ENCODE assay signal across 28 cellular contexts in the genomic region with DNA sequence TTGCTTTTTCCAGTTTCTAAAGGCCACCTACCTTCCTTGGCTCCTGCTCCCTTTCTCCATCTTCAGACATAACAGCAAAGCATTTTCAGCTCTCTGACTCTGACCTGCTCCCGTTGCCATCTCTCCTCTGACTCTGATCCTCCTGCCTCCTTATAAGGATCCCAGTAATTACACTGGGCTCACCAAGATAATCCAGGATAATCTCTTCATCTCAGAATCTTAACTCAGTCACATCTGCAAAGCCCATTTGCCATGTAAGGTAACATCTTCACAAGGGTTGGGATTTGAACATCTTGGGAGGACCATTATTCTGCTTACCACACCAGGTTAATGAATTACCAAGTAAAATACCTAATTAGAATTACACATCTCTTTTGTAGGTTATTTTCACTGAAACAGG. TPM values are rescaled to one million over a fixed set of nuclear protein-coding genes. Genes with fewer than 3 reads are reported as not detected.
A peak's percentile ranks its signal among the peaks of the same experiment; 100 is the strongest.
DNase-seq lines count a peak whose midpoint lies in the region; ATAC-seq and TF ChIP-seq lines count a peak whose summit lies in the region.
"Had no signal": no experiment of that assay in that cellular context is flagged by ENCODE, and none has a peak within 500 bp of the region (broad histone marks: within the 10 kb centered on the region; RNA-seq: fewer than 3 reads in every experiment).

No MANE protein-coding gene starts in this region.

- ATAC-seq in GM23338: peak; percentile 18; the same call in 2 of the 3 replicates
- ATAC-seq: HCT116, heart right ventricle, left lung, Panc1 had no signal

- no peak for TF ChIP-seq CTCF in GM23338 (conservative IDR thresholded peaks at IDR 0.05; ENCODE audit: low read depth in 2 of 2)
- TF ChIP-seq CTCF in MM.1S (IDR thresholded peaks at IDR 0.05; ENCODE audit: low read length): no peak
- TF ChIP-seq CTCF in ovary (IDR thresholded peaks at IDR 0.05): no peak
- TF ChIP-seq CTCF in colonic mucosa (IDR thresholded peaks at IDR 0.05): no peak
- no peak for TF ChIP-seq CTCF in esophagus squamous epithelium (IDR thresholded peaks at IDR 0.05)

- H3K9me3 ChIP-seq in MM.1S (replicated peaks; ENCODE audit: insufficient read depth, low read length): no peaks in the 10 kb centered on the region
- no peaks in the 10 kb centered on the region for H3K9me3 ChIP-seq in iPS DF 6.9 (ENCODE audit: control insufficient read depth, insufficient read depth, low read length)
- no peaks in the 10 kb centered on the region for H3K9me3 ChIP-seq in ovary
- no peaks in the 10 kb centered on the region for H3K9me3 ChIP-seq in colonic mucosa
- peaks cover 0 to 6% (median 3%) of the 10 kb centered on the region in 3 donors for H3K9me3 ChIP-seq in esophagus squamous epithelium

- peak overlapping the region; percentile 50 for H3K4me2 ChIP-seq in GM23338
- peak overlapping the region; percentile 47 for H3K4me2 ChIP-seq in MM.1S (ENCODE audit: low read depth, low read length)
- H3K4me2 ChIP-seq: BLaER1 had no signal

- H3K36me3 Mint-ChIP-seq in GM23338 (ENCODE audit: low read depth): peaks cover 32% of the 10 kb centered on the region

- no peaks in the 10 kb centered on the region for H3K27me3 ChIP-seq in GM23338 (ENCODE audit: insufficient read depth)
- H3K27me3 ChIP-seq in MM.1S (replicated peaks; ENCODE audit: insufficient read depth, low read length): no peaks in the 10 kb centered on the region
- H3K27me3 ChIP-seq in iPS DF 6.9 (ENCODE audit: control insufficient read depth, insufficient read depth, low read length): no peaks in the 10 kb centered on the region
- H3K27me3 ChIP-seq in ovary: no peaks in the 10 kb centered on the region
- no peaks in the 10 kb centered on the region for H3K27me3 ChIP-seq in colonic mucosa
- H3K27me3 ChIP-seq in esophagus squamous epithelium: no peaks in the 10 kb centered on the region
- H3K27me3 ChIP-seq: heart right ventricle, left lung had no signal

- H3K27ac ChIP-seq in GM23338 (ENCODE audit: low read depth) (peak overlapping the region; percentile 92), MM.1S (ENCODE audit: low read length) (peak overlapping the region; percentile 46; the same call in 1 of the 2 replicates), iPS DF 6.9 (ENCODE audit: low read length) (peak overlapping the region; percentile 73), ovary (no peak overlapping the region), colonic mucosa (no peak overlapping the region), esophagus squamous epithelium (no peak overlapping the region)
- H3K27ac ChIP-seq: BLaER1, dorsolateral prefrontal cortex, epithelial cell of prostate, heart right ventricle, left lung had no signal

- peak overlapping the region; percentile 65; the same call in 1 of the 3 replicates for H3K4me3 Mint-ChIP-seq in GM23338
- H3K4me3 Mint-ChIP-seq: immature natural killer cell, naive B cell had no signal

- H3K27me3 Mint-ChIP-seq in GM23338 (ENCODE audit: insufficient read depth, low read depth, poor library complexity): no peaks in the 10 kb centered on the region
- H3K27me3 Mint-ChIP-seq: naive B cell had no signal

- peaks cover 23% of the 10 kb centered on the region for H3K9me3 Mint-ChIP-seq in GM23338

- intact Hi-C loops in ovary (cut with DNase I): no loop called here
- intact Hi-C loops in colonic mucosa (cut with DNase I): no loop called here
- intact Hi-C loops in esophagus squamous epithelium (cut with DNase I): no loop called here

- H3K4me1 Mint-ChIP-seq in GM23338: peaks cover 57% of the 10 kb centered on the region

- peaks cover 55% of the 10 kb centered on the region for H3K4me1 ChIP-seq in GM23338 (ENCODE audit: insufficient read depth)
- H3K4me1 ChIP-seq in MM.1S (ENCODE audit: low read length): peaks cover 15% of the 10 kb centered on the region
- H3K4me1 ChIP-seq in iPS DF 6.9 (ENCODE audit: control insufficient read depth, insufficient read depth, low read length): peaks cover 1% of the 10 kb centered on the region; the same call in 1 of the 2 replicates
- no peaks in the 10 kb centered on the region for H3K4me1 ChIP-seq in ovary (ENCODE audit: insufficient read depth)
- H3K4me1 ChIP-seq in colonic mucosa: no peaks in the 10 kb centered on the region
- H3K4me1 ChIP-seq in esophagus squamous epithelium: no peaks in the 10 kb centered on the region
- H3K4me1 ChIP-seq: BLaER1, heart right ventricle, left lung had no signal

- H3K36me3 ChIP-seq in GM23338 (ENCODE audit: insufficient read depth) (no peaks in the 10 kb centered on the region), MM.1S (replicated peaks; ENCODE audit: insufficient read depth, low read length) (no peaks in the 10 kb centered on the region), iPS DF 6.9 (ENCODE audit: control insufficient read depth, insufficient read depth, low read length) (no peaks in the 10 kb centered on the region), ovary (no peaks in the 10 kb centered on the region), colonic mucosa (no peaks in the 10 kb centered on the region), esophagus squamous epithelium (no peaks in the 10 kb centered on the region)
- H3K36me3 ChIP-seq: BLaER1, left lung had no signal

- no CpG with 5 or more reads among the region's 1 CpG for WGBS in iPS DF 6.9 (ENCODE audit: insufficient coverage, insufficient read length)
- WGBS in ovary, 3 donors: 48 to 76% (median 64%) methylated on average over 1 of the region's 1 CpG
- 36 to 83% methylated on average over 1 of the region's 1 CpG for WGBS in esophagus squamous epithelium, 2 donors

- no peaks in the 10 kb centered on the region for H3F3A ChIP-seq in GM23338 (replicated peaks; ENCODE audit: low read depth)
- peaks cover 11% of the 10 kb centered on the region; the same call in 1 of the 2 replicates for H3F3A ChIP-seq in MM.1S (ENCODE audit: insufficient read depth, low read length)

- DNase-seq in D341Med (ENCODE audit: low spot score) (peak; percentile 49), GM23338 (ENCODE audit: low spot score) (no peak), MM.1S (no peak), iPS DF 6.9 (ENCODE audit: low read depth, low spot score) (no peak), ovary (no peak), colonic mucosa (no peak), esophagus squamous epithelium (lab: John Stamatoyannopoulos, UW) (no peak), NCI-H187 treated with DMSO at 0.1 percent for 48 hours (lab: John Stamatoyannopoulos, UW) (no peak)
- DNase-seq: activated CD8-positive, alpha-beta memory T cell treated with anti-CD3 and anti-CD28 coated beads for 24 hours; activated gamma-delta T cell treated with Interleukin-2 at 50 U/mL for 16 hours; activated T-cell treated with anti-CD3 and anti-CD28 coated beads, Interleukin-2, amount 50 U/mL, for 1 hour; central memory CD4-positive, alpha-beta T cell; DMS79 treated with DMSO at 0.1 percent for 48 hours; dorsolateral prefrontal cortex; foreskin fibroblast; heart right ventricle; immature natural killer cell; left lung; naive B cell; NCI-H2081 treated with DMSO at 0.1 percent for 48 hours; NCI-H446 treated with DMSO at 0.1 percent for 48 hours; NK-92 treated with Interleukin-12 subunit alpha and Interleukin-12 subunit beta, amount 100 ng/mL, for 24 hours; occipital lobe; substantia nigra had no signal

- peaks cover 78% of the 10 kb centered on the region for H3K79me2 ChIP-seq in GM23338 (replicated peaks; ENCODE audit: insufficient read depth)
- no peaks in the 10 kb centered on the region for H3K79me2 ChIP-seq in MM.1S (ENCODE audit: low read length)

- H3K4me3 ChIP-seq in GM23338: peak overlapping the region; percentile 23; the same call in 1 of the 2 replicates
- H3K4me3 ChIP-seq in MM.1S (ENCODE audit: low read length): no peak overlapping the region
- no peak overlapping the region for H3K4me3 ChIP-seq in iPS DF 6.9 (ENCODE audit: low read length)
- no peak overlapping the region for H3K4me3 ChIP-seq in ovary
- no peak overlapping the region for H3K4me3 ChIP-seq in colonic mucosa
- H3K4me3 ChIP-seq in esophagus squamous epithelium: no peak overlapping the region
- H3K4me3 ChIP-seq: BLaER1, dorsolateral prefrontal cortex, heart right ventricle, left lung had no signal

- H3K9ac ChIP-seq in MM.1S (ENCODE audit: low read length) (no peak overlapping the region), colonic mucosa (ENCODE audit: low read depth in 2 of 2, low read length in 2 of 2) (no peak overlapping the region)
- H3K9ac ChIP-seq: BLaER1 had no signal

- TF ChIP-seq EP300 in ovary (IDR thresholded peaks at IDR 0.05): no peak

- TF ChIP-seq POLR2A in ovary (IDR thresholded peaks at IDR 0.05) (no peak), esophagus squamous epithelium (IDR thresholded peaks at IDR 0.05) (no peak)

- H3K9me2 ChIP-seq in GM23338 (ENCODE audit: insufficient read depth) (no peaks in the 10 kb centered on the region), MM.1S (replicated peaks; ENCODE audit: insufficient read depth, low read length) (no peaks in the 10 kb centered on the region)

- no peaks in the 10 kb centered on the region for H4K20me1 ChIP-seq in GM23338 (replicated peaks; ENCODE audit: insufficient read depth)
- no peaks in the 10 kb centered on the region for H4K20me1 ChIP-seq in MM.1S (ENCODE audit: insufficient read depth, low read length)

- no peak overlapping the region for H2AFZ ChIP-seq in GM23338
- 0 out of 2 replicates have a peak overlapping the region, but pooled peaks have one; percentile 51 for H2AFZ ChIP-seq in MM.1S (ENCODE audit: low read length)

- peak overlapping the region; percentile 97 for H3K27ac Mint-ChIP-seq in GM23338

TF ChIP-seq in GM23338, 12 proteins besides CTCF, POLR2A, EP300 and RAD21 (continues in another document):
- TF ChIP-seq JUNB (IDR thresholded peaks at IDR 0.05; ENCODE audit: unreplicated experiment): no peak
- TF ChIP-seq, protein P1, sequence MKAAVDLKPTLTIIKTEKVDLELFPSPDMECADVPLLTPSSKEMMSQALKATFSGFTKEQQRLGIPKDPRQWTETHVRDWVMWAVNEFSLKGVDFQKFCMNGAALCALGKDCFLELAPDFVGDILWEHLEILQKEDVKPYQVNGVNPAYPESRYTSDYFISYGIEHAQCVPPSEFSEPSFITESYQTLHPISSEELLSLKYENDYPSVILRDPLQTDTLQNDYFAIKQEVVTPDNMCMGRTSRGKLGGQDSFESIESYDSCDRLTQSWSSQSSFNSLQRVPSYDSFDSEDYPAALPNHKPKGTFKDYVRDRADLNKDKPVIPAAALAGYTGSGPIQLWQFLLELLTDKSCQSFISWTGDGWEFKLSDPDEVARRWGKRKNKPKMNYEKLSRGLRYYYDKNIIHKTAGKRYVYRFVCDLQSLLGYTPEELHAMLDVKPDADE (IDR thresholded peaks at IDR 0.05): no peak

RNA-seq across cellular contexts. Expression of a gene that starts 41.3 kb away (rescaled TPM):
- 88.5 and 89.8 TPM in 2 replicates for total RNA-seq in GM23338 (2014; rRNA removed; shearing (Covaris generic))
- 58.5 and 60.8 TPM in 2 replicates for polyA plus RNA-seq in GM23338 (2016; fragmentation: Nextera tagmentation; extraction: Ambion mirVana)
- 100 to 1,000 TPM in 5 of 7 donors, 10 to 100 TPM in 2; 27.1 to 139 (median 111) TPM for total RNA-seq in ovary
- 100 to 1,000 TPM in 1 of 2 donors, 10 to 100 TPM in 1; 50.0 to 310 TPM for polyA plus RNA-seq in ovary
- total RNA-seq in colonic mucosa: 10 to 100 TPM; 68.2 to 96.8 TPM
- 10 to 100 TPM; 18.5 to 48.7 (median 29.3) TPM for total RNA-seq in esophagus squamous epithelium

Comparison
In these comparisons a context has a peak if more than half of its experiments do, and no peak if none do; other contexts are left out.
1. H3K27ac ChIP-seq: peak in GM23338 (single experiment), MM.1S (single experiment) and iPS DF 6.9 (single experiment); none in ovary (0 of 2), colonic mucosa (single experiment) and esophagus squamous epithelium (0 of 4).